Comparison of ENCODE assay signal across 10 cellular contexts in genomic region chr5:126369995-126370731, GRCh38. TPM values are rescaled to one million over a fixed set of nuclear protein-coding genes. Genes with fewer than 3 reads are reported as not detected.
DNase-seq lines count a peak whose midpoint lies in the region; ATAC-seq, FAIRE-seq and TF ChIP-seq lines count a peak whose summit lies in the region.
"Had no signal": no experiment of that assay in that cellular context is flagged by ENCODE, and none has a peak within 500 bp of the region (broad histone marks: within the 10 kb centered on the region; RNA-seq: fewer than 3 reads in every experiment).

No MANE protein-coding gene starts in this region.

- WGBS in pancreas, 2 donors: 22 to 27% methylated on average over 6 of the region's 6 CpGs

- no peaks in the 10 kb centered on the region for H3K9me3 Mint-ChIP-seq in stimulated activated naive CD8-positive, alpha-beta T cell treated with anti-CD3 and anti-CD28 coated beads, Interleukin-15, amount 100 ng/mL, for 72 hours

- H3K27me3 ChIP-seq in RWPE2 (ENCODE audit: insufficient read depth, poor library complexity, severe bottlenecking): no peaks in the 10 kb centered on the region
- no peaks in the 10 kb centered on the region for H3K27me3 ChIP-seq in foreskin keratinocyte
- no peaks in the 10 kb centered on the region for H3K27me3 ChIP-seq in pancreas
- H3K27me3 ChIP-seq in dorsolateral prefrontal cortex: no peaks in the 10 kb centered on the region

- H3K9me3 ChIP-seq in RWPE2 (ENCODE audit: severe bottlenecking) (no peaks in the 10 kb centered on the region), pancreas (no peaks in the 10 kb centered on the region)

- no peaks in the 10 kb centered on the region for H3K36me3 ChIP-seq in RWPE2 (ENCODE audit: low read depth)
- no peaks in the 10 kb centered on the region for H3K36me3 ChIP-seq in pancreas

- H3K4me1 ChIP-seq in RWPE2 (ENCODE audit: insufficient read depth, poor library complexity, severe bottlenecking) (peaks cover 59% of the 10 kb centered on the region), foreskin keratinocyte (peaks cover 14% of the 10 kb centered on the region), pancreas (peaks cover 34 to 56% (median 52%) of the 10 kb centered on the region in 3 donors)

- FAIRE-seq in pancreas (lab: Jason Lieb, UNC): no peak

- DNase-seq in ELR (ENCODE audit: low read depth): peak; percentile 42
- DNase-seq in RWPE2 (ENCODE audit: low spot score): no peak
- DNase-seq in foreskin keratinocyte: no peak
- DNase-seq in pancreas: peak in 2 of 6 donors; percentile 16 to 24
- no peak for DNase-seq in stimulated activated naive CD8-positive, alpha-beta T cell treated with anti-CD3 and anti-CD28 coated beads, Interleukin-15, amount 100 ng/mL, for 72 hours
- no peak for DNase-seq in hepatic stellate cell (ENCODE audit: low spot score)
- no peak for DNase-seq in dorsolateral prefrontal cortex
- DNase-seq: NCI-H1436 treated with DMSO at 0.1 percent for 48 hours had no signal

- H3K4me1 Mint-ChIP-seq in stimulated activated naive CD8-positive, alpha-beta T cell treated with anti-CD3 and anti-CD28 coated beads, Interleukin-15, amount 100 ng/mL, for 72 hours: peaks cover 14% of the 10 kb centered on the region

- H3K27ac ChIP-seq in RWPE2 (ENCODE audit: poor library complexity, severe bottlenecking): peak overlapping the region; percentile 75
- no peak overlapping the region for H3K27ac ChIP-seq in foreskin keratinocyte
- H3K27ac ChIP-seq in pancreas: peak overlapping the region; percentile 51 to 94 (median 80)
- peak overlapping the region in 8 of 59 donors; percentile 6 to 47 (median 16) for H3K27ac ChIP-seq in dorsolateral prefrontal cortex
- H3K27ac ChIP-seq: SK-N-MC had no signal

- H3K27ac Mint-ChIP-seq in stimulated activated naive CD8-positive, alpha-beta T cell treated with anti-CD3 and anti-CD28 coated beads, Interleukin-15, amount 100 ng/mL, for 72 hours: no peak overlapping the region

- H3K27me3 Mint-ChIP-seq in stimulated activated naive CD8-positive, alpha-beta T cell treated with anti-CD3 and anti-CD28 coated beads, Interleukin-15, amount 100 ng/mL, for 72 hours: no peaks in the 10 kb centered on the region

- no peak for ATAC-seq in RWPE2 (ENCODE audit: low read depth)
- ATAC-seq in foreskin keratinocyte: peak; percentile 32
- ATAC-seq in pancreas: peak; percentile 62 to 71 (median 68)
- no peak for ATAC-seq in stimulated activated naive CD8-positive, alpha-beta T cell treated with anti-CD3 and anti-CD28 coated beads, Interleukin-15, amount 100 ng/mL, for 72 hours
- no peak for ATAC-seq in GM21526 (IDR thresholded peaks at IDR 0.05; ENCODE audit: low FRiP score, unreplicated experiment)

- H3K4me3 ChIP-seq in RWPE2 (ENCODE audit: severe bottlenecking): no peak overlapping the region
- H3K4me3 ChIP-seq in pancreas: peak overlapping the region in 1 of 4 donors; percentile 55
- peak overlapping the region in 2 of 59 donors; percentile 8 to 15 for H3K4me3 ChIP-seq in dorsolateral prefrontal cortex
- H3K4me3 ChIP-seq: SK-N-MC had no signal

- no peak overlapping the region for H3K4me3 Mint-ChIP-seq in stimulated activated naive CD8-positive, alpha-beta T cell treated with anti-CD3 and anti-CD28 coated beads, Interleukin-15, amount 100 ng/mL, for 72 hours

- no peak for TF ChIP-seq CTCF in RWPE2 (IDR thresholded peaks at IDR 0.05; ENCODE audit: poor library complexity, severe bottlenecking)
- peak; percentile 25 for TF ChIP-seq CTCF in foreskin keratinocyte (conservative IDR thresholded peaks at IDR 0.05)
- TF ChIP-seq CTCF in pancreas (IDR thresholded peaks at IDR 0.05): no peak
- peak in 7 of 56 donors; percentile 7 to 33 (median 20) for TF ChIP-seq CTCF in dorsolateral prefrontal cortex (IDR thresholded peaks at IDR 0.05 in 54 of 56, conservative IDR thresholded peaks at IDR 0.05 in 2 of 56; ENCODE audit: low read depth in 1 of 56, partially characterized antibody in 56 of 56)

- intact Hi-C loops in pancreas (cut with DNase I): no loop called here
- intact Hi-C loops in dorsolateral prefrontal cortex (cut with DNase I): no loop called here

RNA-seq across cellular contexts. Expression of gene GRAMD2B, which starts 53.0 kb away (rescaled TPM):
- total RNA-seq in foreskin keratinocyte (21.5 and 25.1 TPM in 2 replicates), pancreas (10 to 100 TPM in 1 of 6 donors, 1 to 10 TPM in 5; 4.5 to 10.3 (median 6.5) TPM), dorsolateral prefrontal cortex (100 to 1,000 TPM in 33 of 120 experiments, 10 to 100 TPM in 87; 39.5 to 205 (median 86.4) TPM)
- polyA plus RNA-seq in foreskin keratinocyte (11.0 and 14.4 TPM in 2 replicates), pancreas (10 to 100 TPM in 1 of 2 donors, 1 to 10 TPM in 1; 4.4 to 11.8 TPM)

Comparison
In these comparisons a context has a peak if more than half of its experiments do, and no peak if none do; other contexts are left out.
1. ATAC-seq: peak in foreskin keratinocyte (single experiment) and pancreas (4 of 4); none in RWPE2 (single experiment), stimulated activated naive CD8-positive, alpha-beta T cell treated with anti-CD3 and anti-CD28 coated beads, Interleukin-15, amount 100 ng/mL, for 72 hours (single experiment) and GM21526 (single experiment).